14 cellular contexts compared by ENCODE assay signal in the genomic region with DNA sequence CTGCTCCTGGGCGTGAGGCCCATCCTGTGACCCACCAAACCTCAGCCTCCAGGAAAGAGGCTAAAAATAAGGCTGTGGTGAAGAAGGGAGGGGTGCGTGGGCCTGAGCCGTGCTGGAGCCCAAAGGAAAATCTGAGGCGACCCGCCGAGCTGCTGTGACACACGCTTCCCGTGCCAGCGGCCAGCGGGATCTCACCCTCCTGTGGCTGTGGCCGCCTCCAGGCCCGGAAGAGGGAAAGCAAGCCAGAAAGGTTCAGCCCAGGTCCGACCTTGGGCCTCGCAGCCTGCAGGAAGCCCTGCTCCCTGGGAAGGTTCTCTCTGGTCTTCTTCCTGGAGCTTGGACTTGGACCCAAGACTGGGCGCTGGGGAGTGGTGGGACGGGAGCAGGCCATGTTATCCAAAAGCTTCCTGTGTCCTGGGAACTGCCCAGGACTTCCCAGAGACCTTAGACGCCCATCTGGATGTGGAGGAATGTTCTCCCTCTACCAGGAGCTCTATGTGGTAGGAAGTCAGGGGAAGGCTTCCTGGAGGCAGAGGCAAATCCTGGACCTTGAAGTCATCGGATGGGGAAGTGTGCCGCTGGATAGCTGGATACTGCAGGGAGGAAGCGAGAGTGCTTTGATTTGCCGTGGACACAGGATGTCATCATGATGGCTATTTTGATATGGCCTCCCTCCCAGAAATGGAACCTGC. TPM values are rescaled to one million over a fixed set of nuclear protein-coding genes. Genes with fewer than 3 reads are reported as not detected.
DNase-seq lines count a peak whose midpoint lies in the region; ATAC-seq and TF ChIP-seq lines count a peak whose summit lies in the region.
"Had no signal": no experiment of that assay in that cellular context is flagged by ENCODE, and none has a peak within 500 bp of the region (broad histone marks: within the 10 kb centered on the region; RNA-seq: fewer than 3 reads in every experiment).

No MANE protein-coding gene starts in this region.

- H3K4me1 ChIP-seq in Peyer's patch (peaks cover 0 to 12% (median 0%) of the 10 kb centered on the region in 4 donors), lower lobe of right lung (peaks cover 98% of the 10 kb centered on the region)
- H3K4me1 ChIP-seq: SJSA1 had no signal

- DNase-seq in Peyer's patch (no peak), choroid plexus epithelial cell (ENCODE audit: low read depth) (peak; percentile 39), lower lobe of right lung (no peak), substantia nigra (lab: John Stamatoyannopoulos, UW) (no peak), AML-193 (lab: John Stamatoyannopoulos, UW) (no peak), AG08395 (ENCODE audit: low spot score) (no peak)
- DNase-seq in activated effector memory CD4-positive, alpha-beta T cell treated with Interleukin-2 at 50 U/mL for 16 hours: no peak
- DNase-seq: activated T-cell treated with anti-CD3 and anti-CD28 coated beads, Interleukin-2, amount 50 U/mL, for 1 hour; naive B cell; NCI-H1694; WERI-Rb-1 had no signal

- no peak overlapping the region for H3K4me3 ChIP-seq in Peyer's patch
- no peak overlapping the region for H3K4me3 ChIP-seq in choroid plexus epithelial cell (ENCODE audit: low read depth, low read length)
- H3K4me3 ChIP-seq in lower lobe of right lung: no peak overlapping the region
- H3K4me3 ChIP-seq: SJSA1 had no signal

- no peaks in the 10 kb centered on the region for H3K27me3 ChIP-seq in Peyer's patch
- no peaks in the 10 kb centered on the region for H3K27me3 ChIP-seq in lower lobe of right lung (ENCODE audit: low read depth)

- no peaks in the 10 kb centered on the region for H3K9me3 ChIP-seq in Peyer's patch
- no peaks in the 10 kb centered on the region for H3K9me3 ChIP-seq in lower lobe of right lung
- H3K9me3 ChIP-seq: SJSA1 had no signal

- H3K36me3 ChIP-seq in Peyer's patch (no peaks in the 10 kb centered on the region), lower lobe of right lung (no peaks in the 10 kb centered on the region)
- H3K36me3 ChIP-seq: SJSA1, WERI-Rb-1 had no signal

- ATAC-seq in lower lobe of right lung (no peak), GM21529 (IDR thresholded peaks at IDR 0.05; ENCODE audit: unreplicated experiment) (no peak)

- no peak for TF ChIP-seq POLR2A in Peyer's patch (IDR thresholded peaks at IDR 0.05)

- TF ChIP-seq CTCF in Peyer's patch (IDR thresholded peaks at IDR 0.05) (no peak), choroid plexus epithelial cell (conservative IDR thresholded peaks at IDR 0.05; ENCODE audit: low read depth, low read length) (no peak), lower lobe of right lung (IDR thresholded peaks at IDR 0.05) (no peak)

- peak overlapping the region in 3 of 4 donors; percentile 30 to 42 (median 32) for H3K27ac ChIP-seq in Peyer's patch
- H3K27ac ChIP-seq in lower lobe of right lung: peak overlapping the region; percentile 76
- H3K27ac ChIP-seq in substantia nigra (ENCODE audit: low read depth, low read length, poor library complexity, severe bottlenecking): peak overlapping the region; percentile 67
- H3K27ac ChIP-seq: SJSA1, WERI-Rb-1 had no signal

- intact Hi-C loops in lower lobe of right lung (cut with DNase I): no loop called here

RNA-seq across cellular contexts. Expression of gene SPNS2, which starts 11.4 kb away (rescaled TPM):
- total RNA-seq in Peyer's patch (10 to 100 TPM; 12.4 to 81.0 (median 31.9) TPM), lower lobe of right lung (42.0 TPM)

RNA-seq across cellular contexts. Expression of gene MYBBP1A, which starts 45.1 kb away (rescaled TPM):
- total RNA-seq in Peyer's patch (100 to 1,000 TPM in 2 of 4 donors, 10 to 100 TPM in 2; 27.1 to 244 (median 91.2) TPM), lower lobe of right lung (38.8 TPM)

RNA-seq across cellular contexts. Expression of gene GGT6, which starts 50.3 kb away (rescaled TPM):
- 100 to 1,000 TPM in 2 of 4 donors, 10 to 100 TPM in 2; 26.4 to 199 (median 119) TPM for total RNA-seq in Peyer's patch
- 3.7 TPM for total RNA-seq in lower lobe of right lung
- total RNA-seq: CD8-positive, alpha-beta T cell; SJSA1 had no signal
